ENCODE assay signal across 18 cellular contexts in the genomic region with DNA sequence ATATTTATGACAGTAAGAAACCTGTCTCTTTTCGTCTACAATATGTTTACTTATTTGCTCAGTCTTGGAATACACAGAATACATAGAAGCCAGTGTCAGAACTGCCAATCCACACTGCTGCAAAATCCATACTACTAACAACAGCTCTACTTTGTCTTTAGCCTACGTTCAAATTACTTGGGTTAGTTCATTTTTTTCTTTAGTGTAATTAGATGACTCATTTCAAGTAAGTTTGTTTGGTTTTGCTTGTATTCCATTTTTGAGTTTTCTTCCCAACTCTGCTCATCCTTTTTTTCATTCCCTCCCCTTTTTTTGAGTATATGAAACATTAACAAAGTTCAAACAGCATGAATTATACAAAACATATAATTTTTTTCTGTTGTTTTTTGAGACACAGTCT.
"Had no signal": no experiment of that assay in that cellular context is flagged by ENCODE, and none has a peak within 500 bp of the region (broad histone marks: within the 10 kb centered on the region; RNA-seq: fewer than 3 reads in every experiment).

No MANE protein-coding gene starts in this region.

- FAIRE-seq: endothelial cell of umbilical vein had no signal

- ATAC-seq: activated naive CD4-positive, alpha-beta T cell treated with anti-CD3 and anti-CD28 coated beads, Interleukin-2, amount 50 U/mL, for 72 hours; activated T-cell treated with anti-CD3 and anti-CD28 coated beads, Interleukin-2, amount 50 U/mL, for 72 hours; left lobe of liver; stimulated activated naive B cell treated with anti-CD40 and anti-IgM and Interleukin-4, amounts not matched to agents 10 μg/mL and 1 μg/mL and 100 μg/mL, for 72 hours had no signal

- H3K27ac ChIP-seq: esophagus muscularis mucosa, spleen, thoracic aorta had no signal

- DNase-seq: activated CD4-positive, alpha-beta T cell treated with anti-CD3 and anti-CD28 coated beads for 1 hour; activated CD4-positive, alpha-beta T cell treated with anti-CD3 and anti-CD28 coated beads, Interleukin-2, amount 50 U/mL, for 4 hours; activated gamma-delta T cell treated with Interleukin-2 at 50 U/mL for 16 hours; activated T-cell treated with anti-CD3 and anti-CD28 coated beads, Interleukin-2, amount 50 U/mL, for 72 hours; dermis blood vessel endothelial cell; effector memory CD4-positive, alpha-beta T cell; foreskin fibroblast; hippocampal formation; islet precursor cell; nucleus accumbens; retina; spleen; stimulated activated naive B cell treated with anti-CD40 and anti-IgM and Interleukin-4, amounts not matched to agents 10 μg/mL and 1 μg/mL and 100 μg/mL, for 72 hours had no signal
